8 cellular contexts compared by ENCODE assay signal in genomic region chr18:79069792-79070151, GRCh38. TPM values are rescaled to one million over a fixed set of nuclear protein-coding genes. Genes with fewer than 3 reads are reported as not detected.
DNase-seq lines count a peak whose midpoint lies in the region; TF ChIP-seq lines count a peak whose summit lies in the region.

No MANE protein-coding gene starts in this region.

- H3K4me3 Mint-ChIP-seq in activated T-cell treated with anti-CD3 and anti-CD28 coated beads, Interleukin-2, amount 50 U/mL, for 24 hours: peak overlapping the region; percentile 88
- peak overlapping the region; percentile 92 for H3K4me3 Mint-ChIP-seq in glutamatergic neuron (ENCODE audit: unreplicated experiment)

- H3K27me3 Mint-ChIP-seq in activated T-cell treated with anti-CD3 and anti-CD28 coated beads, Interleukin-2, amount 50 U/mL, for 24 hours: no peaks in the 10 kb centered on the region
- H3K27me3 Mint-ChIP-seq in glutamatergic neuron (ENCODE audit: unreplicated experiment): peaks cover 27% of the 10 kb centered on the region

- peaks cover 25% of the 10 kb centered on the region for H3K9me3 Mint-ChIP-seq in activated T-cell treated with anti-CD3 and anti-CD28 coated beads, Interleukin-2, amount 50 U/mL, for 24 hours
- peaks cover 38% of the 10 kb centered on the region for H3K9me3 Mint-ChIP-seq in glutamatergic neuron (ENCODE audit: unreplicated experiment)

- DNase-seq in activated T-cell treated with anti-CD3 and anti-CD28 coated beads, Interleukin-2, amount 50 U/mL, for 24 hours: no peak
- DNase-seq in activated T-cell treated with anti-CD3 and anti-CD28 coated beads, Interleukin-2, amount 50 U/mL, for 48 hours: no peak
- DNase-seq in glutamatergic neuron: no peak
- no peak for DNase-seq in smooth muscle cell (lab: John Stamatoyannopoulos, UW; ENCODE audit: unreplicated experiment)
- no peak for DNase-seq in hepatic stellate cell (ENCODE audit: low spot score)
- no peak for DNase-seq in HuH-7 (ENCODE audit: low spot score)
- DNase-seq in cerebellum (ENCODE audit: low spot score): no peak

- 5% methylated on average over 12 of the region's 12 CpGs for WGBS in smooth muscle cell (ENCODE audit: low lambda C conversion rate)

- no peaks in the 10 kb centered on the region for H3K9me3 ChIP-seq in smooth muscle cell (replicated peaks; ENCODE audit: low read depth)

- peaks cover 36% of the 10 kb centered on the region for H3K79me2 ChIP-seq in smooth muscle cell (ENCODE audit: low read depth)

- peaks cover 65% of the 10 kb centered on the region for H3K36me3 Mint-ChIP-seq in activated T-cell treated with anti-CD3 and anti-CD28 coated beads, Interleukin-2, amount 50 U/mL, for 24 hours (ENCODE audit: low read depth)
- peaks cover 45% of the 10 kb centered on the region for H3K36me3 Mint-ChIP-seq in glutamatergic neuron (ENCODE audit: unreplicated experiment)

- peak overlapping the region; percentile 92 for H3K4me3 ChIP-seq in WI38 (ENCODE audit: low read depth, low read length)
- H3K4me3 ChIP-seq in smooth muscle cell: peak overlapping the region; percentile 89

- H3K4me1 Mint-ChIP-seq in activated T-cell treated with anti-CD3 and anti-CD28 coated beads, Interleukin-2, amount 50 U/mL, for 24 hours (ENCODE audit: low read depth): peaks cover 44% of the 10 kb centered on the region
- H3K4me1 Mint-ChIP-seq in glutamatergic neuron (ENCODE audit: low read depth, unreplicated experiment): peaks cover 9% of the 10 kb centered on the region

- H3K9ac ChIP-seq in smooth muscle cell (ENCODE audit: low read depth): peak overlapping the region; percentile 95

- peak overlapping the region; percentile 93 for H3K27ac Mint-ChIP-seq in activated T-cell treated with anti-CD3 and anti-CD28 coated beads, Interleukin-2, amount 50 U/mL, for 24 hours
- peak overlapping the region; percentile 93 for H3K27ac Mint-ChIP-seq in glutamatergic neuron (ENCODE audit: unreplicated experiment)

- H3K27ac ChIP-seq in smooth muscle cell (ENCODE audit: low read depth): peak overlapping the region; percentile 75

- TF ChIP-seq CTCF in WI38 (IDR thresholded peaks at IDR 0.05; ENCODE audit: low read depth, low read length) (no peak), glutamatergic neuron (IDR thresholded peaks at IDR 0.05; ENCODE audit: partially characterized antibody, unreplicated experiment) (no peak), smooth muscle cell (IDR thresholded peaks at IDR 0.05; ENCODE audit: borderline replicate concordance, insufficient read depth, poor library complexity, severe bottlenecking) (no peak)

- no peaks in the 10 kb centered on the region for H3K36me3 ChIP-seq in smooth muscle cell (ENCODE audit: low read depth)

- H2AFZ ChIP-seq in smooth muscle cell (ENCODE audit: low read depth): peak overlapping the region; percentile 87

- H3K4me2 ChIP-seq in smooth muscle cell: peak overlapping the region; percentile 86

- no peaks in the 10 kb centered on the region for H3F3A ChIP-seq in smooth muscle cell (ENCODE audit: low read depth)

- H3K27me3 ChIP-seq in smooth muscle cell (ENCODE audit: low read depth): no peaks in the 10 kb centered on the region

- H3K4me1 ChIP-seq in smooth muscle cell (ENCODE audit: low read depth): peaks cover 9% of the 10 kb centered on the region

- peaks cover 12% of the 10 kb centered on the region for H4K20me1 ChIP-seq in smooth muscle cell (ENCODE audit: low read depth)

RNA-seq across cellular contexts. Expression of gene ATP9B, which starts 0.6 kb away (rescaled TPM):
- total RNA-seq in glutamatergic neuron (ENCODE audit: unreplicated experiment): 62.6 TPM
- total RNA-seq in smooth muscle cell: 13.0 and 16.4 TPM in 2 replicates
- 6.1 and 8.8 TPM in 2 replicates for polyA plus RNA-seq in smooth muscle cell
- 80.0 TPM for total RNA-seq in cerebellum
